8 cellular contexts compared by ENCODE assay signal in the genomic region with DNA sequence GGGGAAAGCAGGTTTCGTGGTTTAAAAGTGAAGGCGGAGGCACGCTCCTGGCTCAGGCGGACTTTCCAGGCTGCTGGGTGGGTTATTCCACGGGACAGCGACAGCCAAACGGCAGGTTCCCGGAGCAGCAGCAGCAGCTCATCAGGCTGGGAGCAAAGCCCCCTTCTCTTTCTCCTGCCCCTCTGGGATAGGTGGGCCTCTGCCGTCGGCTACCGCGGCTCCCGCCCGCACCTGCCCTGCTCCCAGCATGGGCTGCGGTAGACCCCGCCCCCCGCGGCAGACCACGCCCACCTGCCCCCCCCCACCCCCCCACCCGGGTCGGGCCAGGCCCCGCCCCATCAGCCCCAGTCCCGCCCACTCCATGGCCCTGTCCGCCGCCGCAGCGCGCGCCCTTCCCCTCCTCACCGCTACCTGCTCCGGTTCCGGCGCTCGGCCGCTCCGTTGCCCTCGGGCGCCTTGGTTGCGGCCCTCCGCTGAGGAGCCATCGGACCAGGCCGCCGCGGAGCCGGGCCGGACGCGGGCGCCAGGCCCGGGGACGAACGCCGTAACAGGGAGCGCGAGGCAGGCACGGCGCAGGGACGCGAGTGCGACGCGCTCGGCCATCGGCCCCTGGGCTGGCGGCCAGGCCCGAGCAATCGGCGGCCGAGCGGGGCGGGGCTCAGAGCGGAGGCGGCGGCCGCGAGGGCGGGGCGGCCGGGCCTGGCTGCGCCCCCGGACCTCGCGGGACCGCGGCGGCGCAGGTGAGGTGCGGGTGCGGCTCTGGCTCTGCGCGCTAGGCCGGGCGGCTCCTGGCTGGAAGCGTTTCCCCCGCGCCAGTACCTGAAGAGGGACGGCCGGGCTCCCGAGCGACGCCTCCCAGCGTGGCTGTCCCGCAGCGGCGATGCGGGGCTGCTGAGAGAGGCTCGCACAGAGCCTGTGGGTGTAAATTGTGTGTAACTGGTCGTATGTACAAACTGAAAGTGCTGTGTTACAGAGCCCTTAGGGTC. TPM values are rescaled to one million over a fixed set of nuclear protein-coding genes. Genes with fewer than 3 reads are reported as not detected.
DNase-seq lines count a peak whose midpoint lies in the region; ATAC-seq lines count a peak whose summit lies in the region.

Gene HEXD, plus strand, starts transcription at position 347 of the 986 bp plus-strand sequence. CDS start 1,453 bp downstream, outside the sequence.
Gene OGFOD3, minus strand, starts transcription at position 586 of the 986 bp plus-strand sequence. Its CDS starts 101 bp downstream, at position 485.

- peak; percentile 88 for ATAC-seq in GM21825 (IDR thresholded peaks at IDR 0.05; ENCODE audit: unreplicated experiment)
- ATAC-seq in activated T-helper 17 cell treated with anti-CD3 and anti-CD28 coated beads, Interleukin-2, amount 50 U/mL, for 72 hours (replicated peaks): peak; percentile 90
- peak; percentile 95 to 96 for ATAC-seq in natural killer cell treated with Interleukin-12 subunit alpha and Interleukin-12 subunit beta and Interleukin-15 and Interleukin-18, amount 100 ng/mL, for 72 hours

- no peaks in the 10 kb centered on the region for H3K9me3 ChIP-seq in KOPT-K1 (ENCODE audit: insufficient read depth, low read length, poor library complexity, severe bottlenecking)

- H3K27me3 Mint-ChIP-seq in activated T-helper 17 cell treated with anti-CD3 and anti-CD28 coated beads, Interleukin-2, amount 50 U/mL, for 72 hours: no peaks in the 10 kb centered on the region
- H3K27me3 Mint-ChIP-seq in natural killer cell treated with Interleukin-12 subunit alpha and Interleukin-12 subunit beta and Interleukin-15 and Interleukin-18, amount 100 ng/mL, for 72 hours: no peaks in the 10 kb centered on the region

- H3K27ac Mint-ChIP-seq in activated T-helper 17 cell treated with anti-CD3 and anti-CD28 coated beads, Interleukin-2, amount 50 U/mL, for 72 hours: peak within 1 kb of the TSS; percentile 54
- peak within 1 kb of the TSS; percentile 74 to 86 for H3K27ac Mint-ChIP-seq in natural killer cell treated with Interleukin-12 subunit alpha and Interleukin-12 subunit beta and Interleukin-15 and Interleukin-18, amount 100 ng/mL, for 72 hours

- no peaks in the 10 kb centered on the region for H3K9me3 Mint-ChIP-seq in activated T-helper 17 cell treated with anti-CD3 and anti-CD28 coated beads, Interleukin-2, amount 50 U/mL, for 72 hours
- H3K9me3 Mint-ChIP-seq in natural killer cell treated with Interleukin-12 subunit alpha and Interleukin-12 subunit beta and Interleukin-15 and Interleukin-18, amount 100 ng/mL, for 72 hours: no peaks in the 10 kb centered on the region

- peaks cover 33% of the 10 kb centered on the region for H3K36me3 ChIP-seq in KOPT-K1 (ENCODE audit: insufficient read depth, low read length)

- H3K4me1 Mint-ChIP-seq in activated T-helper 17 cell treated with anti-CD3 and anti-CD28 coated beads, Interleukin-2, amount 50 U/mL, for 72 hours: peaks cover 10% of the 10 kb centered on the region
- peaks cover 27 to 31% of the 10 kb centered on the region in 2 donors for H3K4me1 Mint-ChIP-seq in natural killer cell treated with Interleukin-12 subunit alpha and Interleukin-12 subunit beta and Interleukin-15 and Interleukin-18, amount 100 ng/mL, for 72 hours (ENCODE audit: low read depth in 2 of 2)

- H3K4me3 Mint-ChIP-seq in activated T-helper 17 cell treated with anti-CD3 and anti-CD28 coated beads, Interleukin-2, amount 50 U/mL, for 72 hours: peak within 1 kb of the TSS; percentile 76
- peak within 1 kb of the TSS; percentile 80 for H3K4me3 Mint-ChIP-seq in natural killer cell treated with Interleukin-12 subunit alpha and Interleukin-12 subunit beta and Interleukin-15 and Interleukin-18, amount 100 ng/mL, for 72 hours

- H3K27ac ChIP-seq in KOPT-K1 (ENCODE audit: low read depth, low read length, poor library complexity, severe bottlenecking): peak within 1 kb of the TSS; percentile 71

- H3K36me3 Mint-ChIP-seq in activated T-helper 17 cell treated with anti-CD3 and anti-CD28 coated beads, Interleukin-2, amount 50 U/mL, for 72 hours (ENCODE audit: low read depth): peaks cover 36% of the 10 kb centered on the region
- no peaks in the 10 kb centered on the region for H3K36me3 Mint-ChIP-seq in natural killer cell treated with Interleukin-12 subunit alpha and Interleukin-12 subunit beta and Interleukin-15 and Interleukin-18, amount 100 ng/mL, for 72 hours

- DNase-seq in Daoy (ENCODE audit: low read depth) (peak; percentile 94), RPMI8226 (peak; percentile 93), fibroblast of peridontal ligament (ENCODE audit: extremely low read depth) (peak; percentile 56)
- peak; percentile 92 for DNase-seq in natural killer cell treated with Interleukin-12 subunit alpha and Interleukin-12 subunit beta and Interleukin-15 and Interleukin-18, amount 100 ng/mL, for 72 hours (ENCODE audit: low spot score)
- peak; percentile 82 for DNase-seq in stimulated activated naive CD4-positive, alpha-beta T cell treated with Interleukin-2 at 50 U/mL for 16 hours (lab: John Stamatoyannopoulos, UW)

RNA-seq across cellular contexts. Expression of gene HEXD, which starts in this region (rescaled TPM):
- 4.9 and 9.4 TPM in 2 replicates for total RNA-seq in Daoy (2014; rRNA removed; shearing (Covaris generic))
- total RNA-seq in activated T-helper 17 cell treated with anti-CD3 and anti-CD28 coated beads, Interleukin-2, amount 50 U/mL, for 72 hours: 10 to 100 TPM; 25.1 to 31.9 TPM
- total RNA-seq in natural killer cell treated with Interleukin-12 subunit alpha and Interleukin-12 subunit beta and Interleukin-15 and Interleukin-18, amount 100 ng/mL, for 72 hours: 10 to 100 TPM; 19.5 to 40.1 TPM

RNA-seq across cellular contexts. Expression of gene OGFOD3, which starts in this region (rescaled TPM):
- total RNA-seq in Daoy (2014; rRNA removed; shearing (Covaris generic)): 38.6 and 39.8 TPM in 2 replicates
- 10 to 100 TPM; 16.2 to 20.7 TPM for total RNA-seq in activated T-helper 17 cell treated with anti-CD3 and anti-CD28 coated beads, Interleukin-2, amount 50 U/mL, for 72 hours
- total RNA-seq in natural killer cell treated with Interleukin-12 subunit alpha and Interleukin-12 subunit beta and Interleukin-15 and Interleukin-18, amount 100 ng/mL, for 72 hours: 10 to 100 TPM; 29.7 to 30.1 TPM

Comparison
In these comparisons a context has a peak if more than half of its experiments do, and no peak if none do; other contexts are left out.
1. Peak in every context shown above with its lines: DNase-seq, ATAC-seq and H3K27ac ChIP-seq.